ENCODE assay signal across 24 cellular contexts in genomic region chr11:58867556-58867955, GRCh38. TPM values are rescaled to one million over a fixed set of nuclear protein-coding genes. Genes with fewer than 3 reads are reported as not detected.
"Had no signal": no experiment of that assay in that cellular context is flagged by ENCODE, and none has a peak within 500 bp of the region (broad histone marks: within the 10 kb centered on the region; RNA-seq: fewer than 3 reads in every experiment).

No MANE protein-coding gene starts in this region.

- ATAC-seq: activated CD4-positive, CD25-positive, alpha-beta regulatory T cell treated with anti-CD3 and anti-CD28 coated beads, Interleukin-2, amount 50 U/mL, for 24 hours; lower lobe of right lung; natural killer cell treated with Interleukin-12 subunit alpha and Interleukin-12 subunit beta and Interleukin-15 and Interleukin-18, amount 100 ng/mL, for 72 hours; pancreas; stimulated activated memory B cell treated with anti-CD40 and anti-IgM and Interleukin-4, amounts not matched to agents 10 μg/mL and 1 μg/mL and 100 μg/mL, for 72 hours had no signal

- DNase-seq: activated CD4-positive, alpha-beta T cell treated with anti-CD3 and anti-CD28 coated beads, Interleukin-2, amount 50 U/mL, for 4 hours; activated gamma-delta T cell; activated T-cell treated with anti-CD3 and anti-CD28 coated beads, Interleukin-2, amount 50 U/mL, for 72 hours; cerebellar nuclear complex; cortex of kidney; effector CD4-positive, alpha-beta T cell; esophagus squamous epithelium; glutamatergic neuron; hippocampal formation; islet precursor cell; lower lobe of right lung; pancreas; sigmoid colon; spleen; stimulated activated CD4-positive, alpha-beta T cell treated with anti-CD3 and anti-CD28 coated beads, Interleukin-4, amount 100 ng/mL, for 4 hours; testis had no signal

- H3K27me3 ChIP-seq: ascending aorta, esophagus squamous epithelium, neutrophil, pancreas, sigmoid colon, spleen, testis had no signal

- H3K27ac ChIP-seq: ascending aorta, esophagus squamous epithelium, lower lobe of right lung, neutrophil, pancreas, sigmoid colon, spleen, testis had no signal

- H3K4me1 ChIP-seq: ascending aorta, esophagus squamous epithelium, lower lobe of right lung, pancreas, sigmoid colon, spleen, testis had no signal

RNA-seq across cellular contexts. Expression of gene GLYATL2, which starts 23.1 kb away (rescaled TPM):
- total RNA-seq: activated CD8-positive, alpha-beta memory T cell treated with anti-CD3 and anti-CD28 coated beads for 36 hours; activated T-cell treated with anti-CD3 and anti-CD28 coated beads, Interleukin-2, amount 50 U/mL, for 72 hours; ascending aorta; endothelial cell of umbilical vein; lower lobe of right lung; natural killer cell treated with Interleukin-12 subunit alpha and Interleukin-12 subunit beta and Interleukin-15 and Interleukin-18, amount 100 ng/mL, for 72 hours; pancreas; sigmoid colon; spleen had no signal
- polyA plus RNA-seq: adipose tissue, endothelial cell of umbilical vein, pancreas had no signal
